ENCODE assay signal across 12 cellular contexts in the genomic region with DNA sequence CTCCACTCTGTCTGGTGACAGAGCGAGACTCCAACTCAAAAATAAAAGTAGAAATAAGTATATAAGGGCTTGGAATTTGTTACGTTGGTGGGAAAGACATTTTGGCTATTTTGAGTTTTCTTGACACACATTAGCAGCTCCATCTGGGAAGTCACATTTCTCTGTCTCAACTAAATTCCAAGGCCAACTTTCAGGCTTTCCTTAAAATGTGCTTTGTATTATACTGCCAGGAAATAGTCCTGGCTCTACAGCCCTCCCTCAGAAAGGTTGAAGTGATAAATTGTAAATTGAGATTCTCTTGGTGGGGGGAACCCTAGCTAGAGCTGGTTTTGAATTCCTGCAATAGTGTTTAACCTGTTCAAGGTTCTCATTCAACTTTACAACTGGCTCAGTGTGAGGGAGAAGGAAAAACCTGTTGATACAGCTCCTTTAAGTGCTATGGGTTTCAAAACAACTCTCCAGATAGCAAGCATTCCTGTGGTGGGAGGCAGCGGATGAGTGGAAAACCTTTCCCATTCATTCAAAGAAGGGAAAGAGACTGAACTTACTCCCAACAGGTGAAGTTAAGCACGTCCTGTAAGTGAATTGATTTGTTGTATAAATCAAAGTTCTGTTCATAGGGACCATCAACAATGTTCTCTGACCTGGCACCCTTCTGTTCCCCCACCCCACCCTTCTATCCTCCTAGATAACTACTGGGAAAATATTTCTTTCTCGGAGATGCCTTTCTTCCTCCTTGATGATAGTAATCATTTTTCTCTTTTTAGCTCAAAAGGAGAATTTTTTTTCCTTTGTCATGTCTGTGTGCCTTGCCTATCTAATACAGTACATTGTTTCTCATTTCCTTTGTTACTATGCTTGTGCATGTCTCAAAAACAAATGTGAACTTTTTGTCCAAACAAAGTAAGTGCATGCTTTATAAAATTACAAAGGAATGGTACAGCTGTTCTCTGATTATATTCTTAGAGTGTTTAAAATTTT. TPM values are rescaled to one million over a fixed set of nuclear protein-coding genes. Genes with fewer than 3 reads are reported as not detected.
DNase-seq lines count a peak whose midpoint lies in the region; ATAC-seq and TF ChIP-seq lines count a peak whose summit lies in the region.
"Had no signal": no experiment of that assay in that cellular context is flagged by ENCODE, and none has a peak within 500 bp of the region (broad histone marks: within the 10 kb centered on the region; RNA-seq: fewer than 3 reads in every experiment).

No MANE protein-coding gene starts in this region.

- no peaks in the 10 kb centered on the region for H3K9me3 Mint-ChIP-seq in activated CD8-positive, alpha-beta T cell treated with anti-CD3 and anti-CD28 coated beads for 36 hours

- ATAC-seq in HG03095 (IDR thresholded peaks at IDR 0.05; ENCODE audit: unreplicated experiment) (no peak), GM18498 (IDR thresholded peaks at IDR 0.05; ENCODE audit: unreplicated experiment) (no peak)
- no peak for ATAC-seq in activated CD8-positive, alpha-beta T cell treated with anti-CD3 and anti-CD28 coated beads for 36 hours

- no peaks in the 10 kb centered on the region for H3K9me3 ChIP-seq in SJCRH30 (replicated peaks)
- H3K9me3 ChIP-seq in osteoblast (ENCODE audit: low read depth, low read length) = no peaks in the 10 kb centered on the region
- H3K9me3 ChIP-seq: testis had no signal

- no peaks in the 10 kb centered on the region for H3K36me3 ChIP-seq in SJCRH30
- no peaks in the 10 kb centered on the region for H3K36me3 ChIP-seq in osteoblast (ENCODE audit: insufficient read depth, low read length)

- no peaks in the 10 kb centered on the region for H3K79me2 ChIP-seq in osteoblast (ENCODE audit: insufficient read depth, low read length)

- 0 out of 2 replicates have a peak overlapping the region, but pooled peaks have one; percentile 1 for H3K4me3 ChIP-seq in SJCRH30
- peak overlapping the region; percentile 10 for H3K4me3 ChIP-seq in fibroblast of villous mesenchyme (ENCODE audit: low read depth, low read length)
- H3K4me3 ChIP-seq in osteoblast (ENCODE audit: insufficient read depth, low read length) = peak overlapping the region; percentile 61
- H3K4me3 ChIP-seq: testis had no signal

- H3K27me3 ChIP-seq in SJCRH30 (no peaks in the 10 kb centered on the region), osteoblast (ENCODE audit: insufficient read depth, low read length) (no peaks in the 10 kb centered on the region)
- H3K27me3 ChIP-seq: testis had no signal

- peak overlapping the region; percentile 77 for H3K4me2 ChIP-seq in osteoblast (ENCODE audit: insufficient read depth, low read length)

- no peak for TF ChIP-seq CTCF in fibroblast of villous mesenchyme (IDR thresholded peaks at IDR 0.05; ENCODE audit: insufficient read depth, low read depth, low read length)
- TF ChIP-seq CTCF in osteoblast (IDR thresholded peaks at IDR 0.05; ENCODE audit: extremely low read depth, low read depth, low read length) = no peak
- TF ChIP-seq CTCF in activated CD8-positive, alpha-beta T cell treated with anti-CD3 and anti-CD28 coated beads for 36 hours (IDR thresholded peaks at IDR 0.05) = no peak

- POLR2A ChIA-PET in activated CD8-positive, alpha-beta T cell treated with anti-CD3 and anti-CD28 coated beads for 36 hours (lab: Charles Lee) = interaction anchor here (1.2 kb wide), 1 partner anchor 47 kb away, joined by 3 read pairs; no protein-coding TSS in a partner anchor

- DNase-seq in EL (peak; percentile 83), SJCRH30 (peak; percentile 55 to 60), fibroblast of villous mesenchyme (ENCODE audit: low read depth) (peak; percentile 71), osteoblast (ENCODE audit: insufficient read length, low spot score, missing footprints) (no peak), NCI-H524 (lab: John Stamatoyannopoulos, UW) (no peak)
- no peak for DNase-seq in activated CD8-positive, alpha-beta T cell treated with anti-CD3 and anti-CD28 coated beads for 36 hours
- DNase-seq: central memory CD4-positive, alpha-beta T cell; DMS 273 treated with DMSO at 0.1 percent for 48 hours; testis had no signal

- no peak overlapping the region for H3K4me3 Mint-ChIP-seq in activated CD8-positive, alpha-beta T cell treated with anti-CD3 and anti-CD28 coated beads for 36 hours

- H4K20me1 ChIP-seq in osteoblast (ENCODE audit: insufficient read depth, low read length) = no peaks in the 10 kb centered on the region

- peaks cover 12% of the 10 kb centered on the region for H3K4me1 Mint-ChIP-seq in activated CD8-positive, alpha-beta T cell treated with anti-CD3 and anti-CD28 coated beads for 36 hours (ENCODE audit: low read depth)

- CTCF ChIA-PET in activated CD8-positive, alpha-beta T cell treated with anti-CD3 and anti-CD28 coated beads for 36 hours (lab: Charles Lee) = interaction anchor here (1.6 to 1.7 kb wide), 2 partner anchors 115 to 126 kb away, joined by 3 to 4 read pairs; no protein-coding TSS in a partner anchor

- peak overlapping the region; percentile 20 for H2AFZ ChIP-seq in osteoblast (ENCODE audit: low read length)

- no peak overlapping the region for H3K27ac Mint-ChIP-seq in activated CD8-positive, alpha-beta T cell treated with anti-CD3 and anti-CD28 coated beads for 36 hours

- H3K4me1 ChIP-seq in SJCRH30 = peaks cover 22% of the 10 kb centered on the region
- peaks cover 27% of the 10 kb centered on the region for H3K4me1 ChIP-seq in osteoblast (ENCODE audit: insufficient read depth, low read length)

- H3K27me3 Mint-ChIP-seq in activated CD8-positive, alpha-beta T cell treated with anti-CD3 and anti-CD28 coated beads for 36 hours = no peaks in the 10 kb centered on the region

- intact Hi-C loops in activated CD8-positive, alpha-beta T cell treated with anti-CD3 and anti-CD28 coated beads for 36 hours (cut with micrococcal nuclease) = no loop called here

- H3K36me3 Mint-ChIP-seq in activated CD8-positive, alpha-beta T cell treated with anti-CD3 and anti-CD28 coated beads for 36 hours (ENCODE audit: low read depth) = no peaks in the 10 kb centered on the region

- 0 out of 2 replicates have a peak overlapping the region, but pooled peaks have one; percentile 1 for H3K27ac ChIP-seq in SJCRH30
- peak overlapping the region; percentile 93 for H3K27ac ChIP-seq in osteoblast (ENCODE audit: low read depth, low read length)
- H3K27ac ChIP-seq: VCaP had no signal

RNA-seq across cellular contexts. Expression of a gene that starts 44.2 kb away (rescaled TPM):
- 54.1 and 57.8 TPM in 2 replicates for total RNA-seq in SJCRH30 (2014; rRNA removed; shearing (Covaris generic))
- total RNA-seq in fibroblast of villous mesenchyme (36.1 and 73.8 TPM in 2 replicates), osteoblast (31.8 and 38.0 TPM in 2 replicates)
- 10 to 100 TPM; 25.6 to 25.8 TPM for total RNA-seq in activated CD8-positive, alpha-beta T cell treated with anti-CD3 and anti-CD28 coated beads for 36 hours

Comparison
In these comparisons a context has a peak if more than half of its experiments do, and no peak if none do; other contexts are left out.
1. DNase-seq: peak in EL (single experiment), SJCRH30 (2 of 2) and fibroblast of villous mesenchyme (single experiment); none in osteoblast (single experiment), NCI-H524 (0 of 2) and activated CD8-positive, alpha-beta T cell treated with anti-CD3 and anti-CD28 coated beads for 36 hours (single experiment).
2. H3K4me3 ChIP-seq: peak in every context shown above with its lines; median percentile 61 in osteoblast; 10 in fibroblast of villous mesenchyme; 1 in SJCRH30.